27 cellular contexts compared by ENCODE assay signal in genomic region chrX:119042040-119042439, GRCh38. TPM values are rescaled to one million over a fixed set of nuclear protein-coding genes. Genes with fewer than 3 reads are reported as not detected.
"Had no signal": no experiment of that assay in that cellular context is flagged by ENCODE, and none has a peak within 500 bp of the region (broad histone marks: within the 10 kb centered on the region; RNA-seq: fewer than 3 reads in every experiment).

No MANE protein-coding gene starts in this region.

- DNase-seq: activated CD4-positive, alpha-beta T cell treated with anti-CD3 and anti-CD28 coated beads for 1 hour; activated CD4-positive, alpha-beta T cell treated with anti-CD3 and anti-CD28 coated beads, Interleukin-2, amount 50 U/mL, for 1 hour; activated CD8-positive, alpha-beta T cell treated with anti-CD3 and anti-CD28 coated beads, Interleukin-2, amount 10 ng/mL, durations not matched to agents 7 days and 5 days; activated gamma-delta T cell; activated naive CD4-positive, alpha-beta T cell treated with anti-CD3 and anti-CD28 coated beads, Interleukin-2, amount 50 U/mL, for 16 hours; activated naive CD8-positive, alpha-beta T cell treated with anti-CD3 and anti-CD28 coated beads, Interleukin-2, amount 50 U/mL, for 24 hours; anterior cingulate cortex; central memory CD4-positive, alpha-beta T cell; esophagus squamous epithelium; gastrocnemius medialis; naive thymus-derived CD8-positive, alpha-beta T cell; posterior cingulate gyrus; right lobe of liver; small intestine; stimulated activated CD4-positive, alpha-beta T cell treated with anti-CD3 and anti-CD28 coated beads, Interleukin-2, amount 100 ng/mL, for 24 hours; T-cell; transverse colon had no signal

- H3K4me1 ChIP-seq: gastrocnemius medialis, neural progenitor cell, right lobe of liver had no signal

- H2AFZ ChIP-seq: neural progenitor cell had no signal

- H3K4me3 ChIP-seq: esophagus squamous epithelium, gastrocnemius medialis, lung, neural progenitor cell, right lobe of liver, transverse colon had no signal

- H3K27ac ChIP-seq: neural progenitor cell, right lobe of liver, VCaP had no signal

- ATAC-seq: activated CD8-positive, alpha-beta T cell treated with anti-CD3 and anti-CD28 coated beads, Interleukin-2, amount 10 ng/mL, durations not matched to agents 7 days and 5 days; activated naive CD8-positive, alpha-beta T cell treated with anti-CD3 and anti-CD28 coated beads, Interleukin-2, amount 50 U/mL, for 24 hours; naive thymus-derived CD8-positive, alpha-beta T cell; stimulated activated effector memory CD8-positive, alpha-beta T cell treated with anti-CD3 and anti-CD28 coated beads, Interleukin-12 subunit alpha, Interleukin-12 subunit beta, amount 100 ng/mL, for 72 hours; T-cell had no signal

- H3K9me3 ChIP-seq: esophagus squamous epithelium, gastrocnemius medialis, right lobe of liver, transverse colon had no signal

- H3K4me2 ChIP-seq: neural progenitor cell had no signal

- H3K9ac ChIP-seq: neural progenitor cell had no signal

- H3K36me3 ChIP-seq: esophagus squamous epithelium, gastrocnemius medialis, neural progenitor cell, right lobe of liver, transverse colon had no signal

- H3K27me3 ChIP-seq: esophagus squamous epithelium, gastrocnemius medialis, neural progenitor cell, right lobe of liver, transverse colon had no signal

RNA-seq across cellular contexts. Expression of gene CT47C1, which starts 30.8 kb away (rescaled TPM):
- total RNA-seq: activated CD8-positive, alpha-beta T cell treated with anti-CD3 and anti-CD28 coated beads, Interleukin-2, amount 10 ng/mL, durations not matched to agents 7 days and 5 days; activated T-helper 1 cell treated with anti-CD3 and anti-CD28 coated beads, Interleukin-12 subunit alpha, Interleukin-12 subunit beta, Interleukin-2, Interleukin-4 antibody, amounts not matched to agents 30 ng/mL and 10 ng/mL and 1 ng/mL, durations not matched to agents 14 hours and 24 hours and 36 hours; dermis microvascular lymphatic vessel endothelial cell; esophagus squamous epithelium; gastrocnemius medialis; lung; mesenteric fat pad; naive thymus-derived CD8-positive, alpha-beta T cell; omental fat pad; right lobe of liver; T-cell; temporal lobe; transverse colon had no signal
- polyA plus RNA-seq: keratinocyte; lung; naive thymus-derived CD8-positive, alpha-beta T cell; small intestine had no signal
